In genomic region chr5:157651623-157652376, GRCh38 we compare ENCODE assay signal across 8 cellular contexts. TPM values are rescaled to one million over a fixed set of nuclear protein-coding genes. Genes with fewer than 3 reads are reported as not detected.
DNase-seq lines count a peak whose midpoint lies in the region; ATAC-seq and TF ChIP-seq lines count a peak whose summit lies in the region.

No MANE protein-coding gene starts in this region.

- no peaks in the 10 kb centered on the region for H3F3A ChIP-seq in PC-9 (ENCODE audit: insufficient read depth, low read depth)

- no TSS peak for BruUV-seq in PC-9 (replicated peaks; lab: Mats Ljungman, UMichigan)

- H3K4me1 Mint-ChIP-seq in activated naive CD8-positive, alpha-beta T cell treated with anti-CD3 and anti-CD28 coated beads, Interleukin-2, amount 50 U/mL, for 24 hours, result peaks cover 16% of the 10 kb centered on the region

- no peaks in the 10 kb centered on the region for H3K79me2 ChIP-seq in PC-9 (ENCODE audit: low read depth)

- H3K4me2 ChIP-seq in PC-9, result peak overlapping the region; percentile 36; the same call in 1 of the 2 replicates

- H3K4me1 ChIP-seq in PC-9 (replicated peaks; ENCODE audit: insufficient read depth), result no peaks in the 10 kb centered on the region

- H3K9me2 ChIP-seq in PC-9 (ENCODE audit: insufficient read depth), result no peaks in the 10 kb centered on the region

- H3K27me3 ChIP-seq in PC-9 (ENCODE audit: insufficient read depth, low read depth), result no peaks in the 10 kb centered on the region

- peaks cover 4% of the 10 kb centered on the region for H3K27me3 Mint-ChIP-seq in activated naive CD8-positive, alpha-beta T cell treated with anti-CD3 and anti-CD28 coated beads, Interleukin-2, amount 50 U/mL, for 24 hours

- TF ChIP-seq CTCF in AG10803 (conservative IDR thresholded peaks at IDR 0.05; ENCODE audit: low read length) (peak; percentile 31; the same call in 1 of the 2 replicates), PC-9 (conservative IDR thresholded peaks at IDR 0.05) (no peak)

- DNase-seq in AG10803 (ENCODE audit: low read depth) (peak; percentile 50), PC-9 (peak in 1 of 2 experiments; percentile 53), NCI-H524 treated with DMSO at 0.1 percent for 48 hours (lab: John Stamatoyannopoulos, UW) (no peak), NCI-H2196 treated with DMSO at 0.1 percent for 48 hours (lab: John Stamatoyannopoulos, UW; ENCODE audit: unreplicated experiment) (no peak)
- peak; percentile 79 for DNase-seq in activated naive CD8-positive, alpha-beta T cell treated with anti-CD3 and anti-CD28 coated beads, Interleukin-2, amount 50 U/mL, for 24 hours
- DNase-seq in stimulated activated CD4-positive, alpha-beta T cell treated with anti-CD3 and anti-CD28 coated beads, Interleukin-2, amount 100 ng/mL, for 4 hours (ENCODE audit: low read depth), result peak; percentile 75

- intact Hi-C loops in PC-9 (cut with micrococcal nuclease; ENCODE audit: unreplicated experiment), result loop anchor here (5.0 kb wide), 1 partner anchor 66 kb away; no protein-coding TSS in a partner anchor

- H3K9me3 ChIP-seq in PC-9 (ENCODE audit: insufficient read depth, low read depth) (peaks cover 31% of the 10 kb centered on the region), iPS-18c (ENCODE audit: control insufficient read depth, insufficient read depth, low read length) (peaks cover 2% of the 10 kb centered on the region)

- H3K4me3 ChIP-seq in AG10803 (ENCODE audit: low read length), result peak overlapping the region; percentile 53
- H3K4me3 ChIP-seq in PC-9, result no peak overlapping the region; the same call in 1 of the 2 replicates
- H3K4me3 ChIP-seq in iPS-18c (ENCODE audit: insufficient read depth, low read depth, low read length), result peak overlapping the region; percentile 36; the same call in 1 of the 2 replicates

- peaks cover 16% of the 10 kb centered on the region for H3K36me3 Mint-ChIP-seq in activated naive CD8-positive, alpha-beta T cell treated with anti-CD3 and anti-CD28 coated beads, Interleukin-2, amount 50 U/mL, for 24 hours (ENCODE audit: low read depth)

- H3K27ac ChIP-seq in PC-9, result no peak overlapping the region

- CTCF ChIA-PET in PC-9 (lab: Charles Lee), result no interaction called here

- no peaks in the 10 kb centered on the region for H3K36me3 ChIP-seq in PC-9 (ENCODE audit: low read depth)

- H2AFZ ChIP-seq in PC-9, result no peak overlapping the region

- H3K27ac Mint-ChIP-seq in activated naive CD8-positive, alpha-beta T cell treated with anti-CD3 and anti-CD28 coated beads, Interleukin-2, amount 50 U/mL, for 24 hours, result no peak overlapping the region

- H4K20me1 ChIP-seq in PC-9 (ENCODE audit: insufficient read depth), result no peaks in the 10 kb centered on the region

- H3K9me3 Mint-ChIP-seq in activated naive CD8-positive, alpha-beta T cell treated with anti-CD3 and anti-CD28 coated beads, Interleukin-2, amount 50 U/mL, for 24 hours, result peaks cover 36% of the 10 kb centered on the region

- POLR2A ChIA-PET in PC-9 (lab: Charles Lee; ENCODE audit: unreplicated experiment), result no interaction called here

- H3K4me3 Mint-ChIP-seq in activated naive CD8-positive, alpha-beta T cell treated with anti-CD3 and anti-CD28 coated beads, Interleukin-2, amount 50 U/mL, for 24 hours, result peak overlapping the region; percentile 53

- ATAC-seq in GM21723 (IDR thresholded peaks at IDR 0.05; ENCODE audit: unreplicated experiment), result peak; percentile 78
- ATAC-seq in activated naive CD8-positive, alpha-beta T cell treated with anti-CD3 and anti-CD28 coated beads, Interleukin-2, amount 50 U/mL, for 24 hours, result peak; percentile 99

RNA-seq across cellular contexts. Expression of gene SOX30, which starts 0.4 kb away (rescaled TPM):
- total RNA-seq in PC-9 (2021), result 0.11 TPM in 1 of 2 replicates, not detected in the other

RNA-seq across cellular contexts. Expression of gene C5orf52, which starts 19.5 kb away (rescaled TPM):
- not detected in 2 replicates for total RNA-seq in PC-9 (2021)

Comparison
In these comparisons a context has a peak if more than half of its experiments do, and no peak if none do; other contexts are left out.
1. DNase-seq: peak in AG10803 (single experiment), activated naive CD8-positive, alpha-beta T cell treated with anti-CD3 and anti-CD28 coated beads, Interleukin-2, amount 50 U/mL, for 24 hours (single experiment) and stimulated activated CD4-positive, alpha-beta T cell treated with anti-CD3 and anti-CD28 coated beads, Interleukin-2, amount 100 ng/mL, for 4 hours (single experiment); none in NCI-H524 treated with DMSO at 0.1 percent for 48 hours (single experiment) and NCI-H2196 treated with DMSO at 0.1 percent for 48 hours (single experiment).